Comparison of ENCODE assay signal across 9 cellular contexts in genomic region chr17:40038882-40039513, GRCh38. TPM values are rescaled to one million over a fixed set of nuclear protein-coding genes. Genes with fewer than 3 reads are reported as not detected.
DNase-seq lines count a peak whose midpoint lies in the region; FAIRE-seq and TF ChIP-seq lines count a peak whose summit lies in the region.
"Had no signal": no experiment of that assay in that cellular context is flagged by ENCODE, and none has a peak within 500 bp of the region (broad histone marks: within the 10 kb centered on the region; RNA-seq: fewer than 3 reads in every experiment).

No MANE protein-coding gene starts in this region.

- TF ChIP-seq POLR2A in suprapubic skin (IDR thresholded peaks at IDR 0.05) = no peak
- no peak for TF ChIP-seq POLR2A in GM12892 (IDR thresholded peaks at IDR 0.05; ENCODE audit: low read depth, low read length)

- no peak for FAIRE-seq in HTR-8/SVneo (lab: Jason Lieb, UNC)
- no peak for FAIRE-seq in GM12892 (lab: Jason Lieb, UNC)

- peak overlapping the region; percentile 53 for H3K27ac ChIP-seq in suprapubic skin
- H3K27ac ChIP-seq: epithelial cell of prostate had no signal

- CTCF ChIA-PET in activated naive CD4-positive, alpha-beta T cell treated with anti-CD3 and anti-CD28 coated beads, Interleukin-2, amount 10 ng/mL, durations not matched to agents 7 days and 5 days (lab: Charles Lee) = interaction anchor here (0.8 to 1.1 kb wide), 5 partner anchors 11 to 129 kb away, joined by 3 to 5 read pairs (median 4); partner anchors contain the start of gene THRA

- H3K27me3 Mint-ChIP-seq in activated naive CD4-positive, alpha-beta T cell treated with anti-CD3 and anti-CD28 coated beads, Interleukin-2, amount 10 ng/mL, durations not matched to agents 7 days and 5 days = no peaks in the 10 kb centered on the region

- TF ChIP-seq EP300 in suprapubic skin (IDR thresholded peaks at IDR 0.05) = no peak

- 33% methylated on average over 11 of the region's 11 CpGs for WGBS in suprapubic skin

- H3K4me3 Mint-ChIP-seq in activated naive CD4-positive, alpha-beta T cell treated with anti-CD3 and anti-CD28 coated beads, Interleukin-2, amount 10 ng/mL, durations not matched to agents 7 days and 5 days = no peak overlapping the region

- no peaks in the 10 kb centered on the region for H3K4me1 Mint-ChIP-seq in activated naive CD4-positive, alpha-beta T cell treated with anti-CD3 and anti-CD28 coated beads, Interleukin-2, amount 10 ng/mL, durations not matched to agents 7 days and 5 days

- H3K36me3 Mint-ChIP-seq in activated naive CD4-positive, alpha-beta T cell treated with anti-CD3 and anti-CD28 coated beads, Interleukin-2, amount 10 ng/mL, durations not matched to agents 7 days and 5 days = peaks cover 20% of the 10 kb centered on the region

- H3K27me3 ChIP-seq in suprapubic skin = no peaks in the 10 kb centered on the region

- in situ Hi-C loops in astrocyte of the spinal cord (cut with HindIII; ENCODE audit: low sequenced_read_pairs) = no loop called here

- no peaks in the 10 kb centered on the region for H3K9me3 ChIP-seq in suprapubic skin

- peaks cover 33% of the 10 kb centered on the region for H3K36me3 ChIP-seq in suprapubic skin

- H3K9me3 Mint-ChIP-seq in activated naive CD4-positive, alpha-beta T cell treated with anti-CD3 and anti-CD28 coated beads, Interleukin-2, amount 10 ng/mL, durations not matched to agents 7 days and 5 days = no peaks in the 10 kb centered on the region

- peaks cover 5% of the 10 kb centered on the region for H3K4me1 ChIP-seq in suprapubic skin

- DNase-seq in AG10803 (ENCODE audit: low read depth) = peak; percentile 86
- peak; percentile 83 for DNase-seq in HTR-8/SVneo (ENCODE audit: insufficient read length, low spot score)
- peak; percentile 92 for DNase-seq in astrocyte of the spinal cord (ENCODE audit: low read depth, low spot score)
- DNase-seq in iPS-NIHi7 (ENCODE audit: extremely low spot score) = peak; percentile 63
- DNase-seq in suprapubic skin (ENCODE audit: low spot score in 2 of 2) = peak; percentile 89 to 90
- DNase-seq in stimulated activated naive CD4-positive, alpha-beta T cell (lab: John Stamatoyannopoulos, UW) = no peak
- DNase-seq in activated naive CD4-positive, alpha-beta T cell treated with anti-CD3 and anti-CD28 coated beads, Interleukin-2, amount 10 ng/mL, durations not matched to agents 7 days and 5 days = no peak
- DNase-seq in GM12892 (ENCODE audit: insufficient read length) = no peak

- no peak overlapping the region for H3K4me3 ChIP-seq in AG10803 (ENCODE audit: low read length)
- H3K4me3 ChIP-seq in astrocyte of the spinal cord (ENCODE audit: low read depth, low read length) = no peak overlapping the region
- H3K4me3 ChIP-seq in suprapubic skin = no peak overlapping the region

- TF ChIP-seq CTCF in AG10803 (conservative IDR thresholded peaks at IDR 0.05; ENCODE audit: low read length) = peak; percentile 88
- peak; percentile 80 for TF ChIP-seq CTCF in astrocyte of the spinal cord (IDR thresholded peaks at IDR 0.05; ENCODE audit: low read depth, low read length)
- peak; percentile 50 to 51 for TF ChIP-seq CTCF in suprapubic skin (IDR thresholded peaks at IDR 0.05)

- no peak overlapping the region for H3K27ac Mint-ChIP-seq in activated naive CD4-positive, alpha-beta T cell treated with anti-CD3 and anti-CD28 coated beads, Interleukin-2, amount 10 ng/mL, durations not matched to agents 7 days and 5 days

RNA-seq across cellular contexts. Expression of gene MED24, which starts 15.2 kb away (rescaled TPM):
- 100 to 1,000 TPM in 1 of 4 donors, 10 to 100 TPM in 3; 67.4 to 198 (median 80.3) TPM for total RNA-seq in suprapubic skin
- polyA plus RNA-seq in GM12892 (2012; ENCODE audit: missing spikeins) = 47.6 TPM

RNA-seq across cellular contexts. Expression of gene CSF3, which starts 23.8 kb away (rescaled TPM):
- total RNA-seq in suprapubic skin = 1 to 10 TPM in 1 of 4 donors, not detected in 3; 5.0 TPM
- 0.72 TPM for polyA plus RNA-seq in GM12892 (2012; ENCODE audit: missing spikeins)

RNA-seq across cellular contexts. Expression of gene THRA, which starts 23.8 kb away (rescaled TPM):
- 10 to 100 TPM; 32.6 to 69.9 (median 48.9) TPM for total RNA-seq in suprapubic skin
- 1.5 TPM for polyA plus RNA-seq in GM12892 (2012; ENCODE audit: missing spikeins)

RNA-seq across cellular contexts. Expression of gene PSMD3, which starts 58.4 kb away (rescaled TPM):
- 100 to 1,000 TPM in 2 of 4 donors, 10 to 100 TPM in 2; 82.8 to 118 (median 104) TPM for total RNA-seq in suprapubic skin
- 70.5 TPM for polyA plus RNA-seq in GM12892 (2012; ENCODE audit: missing spikeins)

Comparison
In these comparisons a context has a peak if more than half of its experiments do, and no peak if none do; other contexts are left out.
1. DNase-seq: peak in AG10803 (single experiment), HTR-8/SVneo (single experiment), astrocyte of the spinal cord (single experiment), iPS-NIHi7 (single experiment) and suprapubic skin (2 of 2); none in stimulated activated naive CD4-positive, alpha-beta T cell (0 of 6), activated naive CD4-positive, alpha-beta T cell treated with anti-CD3 and anti-CD28 coated beads, Interleukin-2, amount 10 ng/mL, durations not matched to agents 7 days and 5 days (single experiment) and GM12892 (single experiment).
2. Peak in every context shown above with its lines, with median percentiles within 50 percentile points of each other: CTCF ChIP-seq.